ENCODE assay signal across 9 cellular contexts in genomic region chr6:111552241-111552744, GRCh38. TPM values are rescaled to one million over a fixed set of nuclear protein-coding genes. Genes with fewer than 3 reads are reported as not detected.
A peak's percentile ranks its signal among the peaks of the same experiment; 100 is the strongest.
DNase-seq lines count a peak whose midpoint lies in the region; ATAC-seq and TF ChIP-seq lines count a peak whose summit lies in the region.
"Had no signal": no experiment of that assay in that cellular context is flagged by ENCODE, and none has a peak within 500 bp of the region (broad histone marks: within the 10 kb centered on the region; RNA-seq: fewer than 3 reads in every experiment).

No MANE protein-coding gene starts in this region.

- no peak for TF ChIP-seq CTCF in 22Rv1 (IDR thresholded peaks at IDR 0.05)
- no peak for TF ChIP-seq CTCF in WERI-Rb-1 (IDR thresholded peaks at IDR 0.05; ENCODE audit: low read depth, low read length)
- no peak for TF ChIP-seq CTCF in heart right ventricle (IDR thresholded peaks at IDR 0.05)
- no peak for TF ChIP-seq CTCF in progenitor cell of endocrine pancreas (IDR thresholded peaks at IDR 0.05; ENCODE audit: unreplicated experiment)

- peaks cover 73% of the 10 kb centered on the region for H3K4me1 Mint-ChIP-seq in progenitor cell of endocrine pancreas (ENCODE audit: low read depth)
- H3K4me1 Mint-ChIP-seq in activated CD4-positive, alpha-beta memory T cell treated with anti-CD3 and anti-CD28 coated beads, Interleukin-2, amount 10 ng/mL, durations not matched to agents 7 days and 5 days, result no peaks in the 10 kb centered on the region

- H3K36me3 ChIP-seq in WERI-Rb-1 (no peaks in the 10 kb centered on the region), heart right ventricle (no peaks in the 10 kb centered on the region)

- intact Hi-C loops in heart right ventricle (cut with DNase I), result loop anchor here in 2 of 10 donors (5.0 to 10.0 kb wide), 2 partner anchors 67 to 70 kb away; partner anchors contain the start of gene REV3L (in 2 of the 2)

- CTCF ChIA-PET in activated CD4-positive, alpha-beta memory T cell treated with anti-CD3 and anti-CD28 coated beads, Interleukin-2, amount 10 ng/mL, durations not matched to agents 7 days and 5 days (lab: Charles Lee), result no interaction called here

- peak overlapping the region; percentile 98 for H3K27ac Mint-ChIP-seq in progenitor cell of endocrine pancreas
- H3K27ac Mint-ChIP-seq in activated CD4-positive, alpha-beta memory T cell treated with anti-CD3 and anti-CD28 coated beads, Interleukin-2, amount 10 ng/mL, durations not matched to agents 7 days and 5 days, result no peak overlapping the region

- H3K27me3 ChIP-seq in WERI-Rb-1 (ENCODE audit: insufficient read depth, low read depth, severe bottlenecking), result no peaks in the 10 kb centered on the region
- no peaks in the 10 kb centered on the region for H3K27me3 ChIP-seq in heart right ventricle

- H3K27me3 Mint-ChIP-seq in progenitor cell of endocrine pancreas, result no peaks in the 10 kb centered on the region
- no peaks in the 10 kb centered on the region for H3K27me3 Mint-ChIP-seq in activated CD4-positive, alpha-beta memory T cell treated with anti-CD3 and anti-CD28 coated beads, Interleukin-2, amount 10 ng/mL, durations not matched to agents 7 days and 5 days
- H3K27me3 Mint-ChIP-seq: CD4-positive, CD25-positive, alpha-beta regulatory T cell had no signal

- no peaks in the 10 kb centered on the region for H3K9me3 Mint-ChIP-seq in progenitor cell of endocrine pancreas (ENCODE audit: low read depth)
- H3K9me3 Mint-ChIP-seq in activated CD4-positive, alpha-beta memory T cell treated with anti-CD3 and anti-CD28 coated beads, Interleukin-2, amount 10 ng/mL, durations not matched to agents 7 days and 5 days, result no peaks in the 10 kb centered on the region
- H3K9me3 Mint-ChIP-seq: CD4-positive, CD25-positive, alpha-beta regulatory T cell had no signal

- peak; percentile 30 for DNase-seq in HuH-7 (ENCODE audit: low spot score)
- peak; percentile 38 for DNase-seq in WERI-Rb-1
- peak; percentile 40 to 84 for DNase-seq in heart right ventricle
- DNase-seq in progenitor cell of endocrine pancreas (ENCODE audit: low spot score, unreplicated experiment), result peak; percentile 52
- DNase-seq in activated CD8-positive, alpha-beta memory T cell treated with anti-CD3 and anti-CD28 coated beads, Interleukin-2, amount 50 U/mL, for 48 hours, result no peak
- no peak for DNase-seq in CD1c-positive myeloid dendritic cell (ENCODE audit: extremely low spot score)
- no peak for DNase-seq in activated CD4-positive, alpha-beta memory T cell treated with anti-CD3 and anti-CD28 coated beads, Interleukin-2, amount 10 ng/mL, durations not matched to agents 7 days and 5 days
- DNase-seq: CD4-positive, CD25-positive, alpha-beta regulatory T cell had no signal

- H3K27ac ChIP-seq in 22Rv1 (peak overlapping the region; percentile 84), WERI-Rb-1 (no peak overlapping the region), heart right ventricle (peak overlapping the region in 9 of 10 donors; percentile 22 to 73 (median 67))

- peak; percentile 88 to 96 (median 94) for ATAC-seq in heart right ventricle

- peaks cover 7 to 48% (median 38%) of the 10 kb centered on the region in 9 donors for H3K4me1 ChIP-seq in heart right ventricle

- H3K9me3 ChIP-seq in WERI-Rb-1 (ENCODE audit: severe bottlenecking) (no peaks in the 10 kb centered on the region), heart right ventricle (no peaks in the 10 kb centered on the region)

- H3K36me3 Mint-ChIP-seq in progenitor cell of endocrine pancreas (ENCODE audit: insufficient read depth), result peaks cover 4% of the 10 kb centered on the region
- peaks cover 8% of the 10 kb centered on the region for H3K36me3 Mint-ChIP-seq in activated CD4-positive, alpha-beta memory T cell treated with anti-CD3 and anti-CD28 coated beads, Interleukin-2, amount 10 ng/mL, durations not matched to agents 7 days and 5 days (ENCODE audit: low read depth)

- POLR2A ChIA-PET in activated CD4-positive, alpha-beta memory T cell treated with anti-CD3 and anti-CD28 coated beads, Interleukin-2, amount 10 ng/mL, durations not matched to agents 7 days and 5 days (lab: Charles Lee), result no interaction called here

- 4 to 8% methylated on average over 11 of the region's 11 CpGs for WGBS in heart right ventricle, 2 donors

- H3K4me3 Mint-ChIP-seq in progenitor cell of endocrine pancreas (ENCODE audit: low read depth), result peak overlapping the region; percentile 40
- H3K4me3 Mint-ChIP-seq in activated CD4-positive, alpha-beta memory T cell treated with anti-CD3 and anti-CD28 coated beads, Interleukin-2, amount 10 ng/mL, durations not matched to agents 7 days and 5 days, result no peak overlapping the region
- H3K4me3 Mint-ChIP-seq: CD4-positive, CD25-positive, alpha-beta regulatory T cell had no signal

- no peak overlapping the region for H3K4me3 ChIP-seq in WERI-Rb-1 (ENCODE audit: low read depth, low read length)
- H3K4me3 ChIP-seq in heart right ventricle, result peak overlapping the region in 1 of 10 donors; percentile 21

RNA-seq across cellular contexts. Expression of gene TRAF3IP2, which starts 53.4 kb away (rescaled TPM):
- total RNA-seq in heart right ventricle (10 to 100 TPM in 8 of 10 donors, 1 to 10 TPM in 2; 9.7 to 18.0 (median 11.8) TPM), progenitor cell of endocrine pancreas (23.4 and 24.9 TPM in 2 replicates)
- 10 to 100 TPM; 12.5 to 19.8 TPM for polyA plus RNA-seq in heart right ventricle
- total RNA-seq in activated CD4-positive, alpha-beta memory T cell treated with anti-CD3 and anti-CD28 coated beads, Interleukin-2, amount 10 ng/mL, durations not matched to agents 7 days and 5 days, result 10 to 100 TPM; 25.2 to 29.6 TPM

Comparison
In these comparisons a context has a peak if more than half of its experiments do, and no peak if none do; other contexts are left out.
1. DNase-seq: peak in HuH-7 (single experiment), WERI-Rb-1 (single experiment), heart right ventricle (2 of 2) and progenitor cell of endocrine pancreas (single experiment); none in activated CD8-positive, alpha-beta memory T cell treated with anti-CD3 and anti-CD28 coated beads, Interleukin-2, amount 50 U/mL, for 48 hours (single experiment), CD1c-positive myeloid dendritic cell (single experiment) and activated CD4-positive, alpha-beta memory T cell treated with anti-CD3 and anti-CD28 coated beads, Interleukin-2, amount 10 ng/mL, durations not matched to agents 7 days and 5 days (single experiment).